17 cellular contexts compared by ENCODE assay signal in the genomic region with DNA sequence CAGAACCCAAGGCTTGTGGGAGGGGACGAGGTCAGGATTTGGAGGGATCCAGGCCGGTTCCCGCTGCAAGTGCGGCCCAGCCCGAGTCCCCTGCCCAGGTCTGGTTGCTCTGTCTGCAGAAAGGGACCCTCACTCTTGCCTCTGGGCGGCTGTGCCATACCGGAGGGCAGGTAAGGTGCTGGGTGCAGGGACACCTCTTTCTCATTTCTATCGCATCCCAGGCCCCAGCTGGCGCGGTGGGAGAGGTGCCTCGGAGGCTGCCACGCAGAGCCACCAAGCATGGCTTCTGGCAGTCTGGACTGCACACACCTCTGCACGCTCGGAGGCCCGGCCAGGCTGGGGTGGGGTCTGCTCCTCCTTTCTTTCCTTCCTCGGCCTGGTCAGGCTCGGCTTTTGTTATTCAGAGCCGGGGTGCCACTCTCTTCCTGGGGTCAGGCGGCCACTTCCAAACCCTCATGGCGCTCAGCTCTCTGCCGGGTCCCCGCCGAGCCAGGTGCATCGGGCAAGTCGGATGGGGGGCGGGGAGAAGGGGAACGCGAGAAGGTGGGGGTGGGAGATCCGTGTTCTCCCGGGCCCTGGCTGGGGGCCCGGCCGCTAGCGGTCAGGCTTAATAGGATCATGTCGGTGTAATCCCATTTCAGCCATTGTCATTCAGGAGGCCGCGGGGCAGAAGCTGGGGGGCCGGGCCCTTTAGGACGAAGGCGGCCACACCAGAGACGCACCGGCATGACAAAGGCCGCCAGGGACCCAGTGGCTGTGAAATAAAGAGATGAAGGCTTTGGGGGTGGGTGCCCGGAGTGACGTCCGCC. TPM values are rescaled to one million over a fixed set of nuclear protein-coding genes. Genes with fewer than 3 reads are reported as not detected.
"Had no signal": no experiment of that assay in that cellular context is flagged by ENCODE, and none has a peak within 500 bp of the region (broad histone marks: within the 10 kb centered on the region; RNA-seq: fewer than 3 reads in every experiment).

No MANE protein-coding gene starts in this region.

- H3K36me3 Mint-ChIP-seq: memory B cell, natural killer cell had no signal

- DNase-seq: activated CD4-positive, alpha-beta T cell treated with anti-CD3 and anti-CD28 coated beads for 48 hours; activated CD8-positive, alpha-beta memory T cell treated with anti-CD3 and anti-CD28 coated beads, Interleukin-2, amount 50 U/mL, for 48 hours; activated CD8-positive, alpha-beta T cell treated with anti-CD3 and anti-CD28 coated beads, Interleukin-2, amount 10 ng/mL, durations not matched to agents 7 days and 5 days; activated naive CD4-positive, alpha-beta T cell treated with Interleukin-2 at 50 U/mL for 16 hours; activated naive CD8-positive, alpha-beta T cell treated with anti-CD3 and anti-CD28 coated beads, Interleukin-2, amount 50 U/mL, for 24 hours; effector CD8-positive, alpha-beta T cell; left lung; natural killer cell; T-helper 9 cell had no signal

- H3K9me3 ChIP-seq: gastroesophageal sphincter, left lung, vagina had no signal

- H3K9me3 Mint-ChIP-seq: natural killer cell had no signal

- H3K27ac Mint-ChIP-seq: activated CD8-positive, alpha-beta T cell treated with anti-CD3 and anti-CD28 coated beads, Interleukin-2, amount 10 ng/mL, durations not matched to agents 7 days and 5 days; activated naive CD8-positive, alpha-beta T cell treated with anti-CD3 and anti-CD28 coated beads, Interleukin-2, amount 50 U/mL, for 24 hours; memory B cell; natural killer cell had no signal

- H3K27ac ChIP-seq: gastroesophageal sphincter, left lung, vagina, VCaP had no signal

- H3K4me1 Mint-ChIP-seq: activated naive CD8-positive, alpha-beta T cell treated with anti-CD3 and anti-CD28 coated beads, Interleukin-2, amount 50 U/mL, for 24 hours; memory B cell; natural killer cell had no signal

- H3K4me3 ChIP-seq: gastroesophageal sphincter, left lung, vagina had no signal

- H3K4me3 Mint-ChIP-seq: activated CD8-positive, alpha-beta T cell treated with anti-CD3 and anti-CD28 coated beads, Interleukin-2, amount 10 ng/mL, durations not matched to agents 7 days and 5 days; activated naive CD8-positive, alpha-beta T cell treated with anti-CD3 and anti-CD28 coated beads, Interleukin-2, amount 50 U/mL, for 24 hours; memory B cell; natural killer cell had no signal

- FAIRE-seq: astrocyte, islet of Langerhans had no signal

- ATAC-seq: activated CD8-positive, alpha-beta T cell treated with anti-CD3 and anti-CD28 coated beads, Interleukin-2, amount 10 ng/mL, durations not matched to agents 7 days and 5 days; activated naive CD8-positive, alpha-beta T cell treated with anti-CD3 and anti-CD28 coated beads, Interleukin-2, amount 50 U/mL, for 24 hours; gastroesophageal sphincter; left lung; natural killer cell had no signal

- H3K36me3 ChIP-seq: gastroesophageal sphincter, left lung, vagina had no signal

RNA-seq across cellular contexts. Expression of a gene that starts 9.0 kb away (rescaled TPM):
- total RNA-seq: activated CD8-positive, alpha-beta T cell treated with anti-CD3 and anti-CD28 coated beads, Interleukin-2, amount 10 ng/mL, durations not matched to agents 7 days and 5 days; gastroesophageal sphincter; left lung; mucosa of gallbladder; natural killer cell; skeletal muscle tissue; vagina had no signal
